ENCODE assay signal across 1 cellular context in the genomic region with DNA sequence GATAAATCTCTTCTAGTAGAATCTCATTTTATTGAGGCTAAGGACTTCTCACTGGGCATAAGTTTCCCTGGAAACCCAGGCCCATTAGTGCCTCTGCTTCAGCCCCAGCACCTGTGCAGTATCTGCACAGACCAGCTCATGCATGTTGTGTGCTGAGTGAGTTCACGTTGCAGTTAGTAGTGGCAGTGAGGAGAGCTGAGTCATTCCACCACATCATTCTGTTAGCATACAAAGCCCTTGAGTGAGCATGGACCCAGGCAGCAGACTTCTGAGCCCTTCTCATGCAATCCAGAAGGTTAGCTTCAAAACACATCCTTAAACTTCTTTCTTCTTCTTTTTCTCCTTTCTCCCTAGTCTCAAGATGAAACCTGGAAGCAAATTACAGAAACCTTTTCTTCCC.
TF ChIP-seq lines count a peak whose summit lies in the region.

No MANE protein-coding gene starts in this region.

TF ChIP-seq in GM23338, 12 proteins besides CTCF, POLR2A, EP300 and RAD21 (continued from another document):
- TF ChIP-seq, protein P1, sequence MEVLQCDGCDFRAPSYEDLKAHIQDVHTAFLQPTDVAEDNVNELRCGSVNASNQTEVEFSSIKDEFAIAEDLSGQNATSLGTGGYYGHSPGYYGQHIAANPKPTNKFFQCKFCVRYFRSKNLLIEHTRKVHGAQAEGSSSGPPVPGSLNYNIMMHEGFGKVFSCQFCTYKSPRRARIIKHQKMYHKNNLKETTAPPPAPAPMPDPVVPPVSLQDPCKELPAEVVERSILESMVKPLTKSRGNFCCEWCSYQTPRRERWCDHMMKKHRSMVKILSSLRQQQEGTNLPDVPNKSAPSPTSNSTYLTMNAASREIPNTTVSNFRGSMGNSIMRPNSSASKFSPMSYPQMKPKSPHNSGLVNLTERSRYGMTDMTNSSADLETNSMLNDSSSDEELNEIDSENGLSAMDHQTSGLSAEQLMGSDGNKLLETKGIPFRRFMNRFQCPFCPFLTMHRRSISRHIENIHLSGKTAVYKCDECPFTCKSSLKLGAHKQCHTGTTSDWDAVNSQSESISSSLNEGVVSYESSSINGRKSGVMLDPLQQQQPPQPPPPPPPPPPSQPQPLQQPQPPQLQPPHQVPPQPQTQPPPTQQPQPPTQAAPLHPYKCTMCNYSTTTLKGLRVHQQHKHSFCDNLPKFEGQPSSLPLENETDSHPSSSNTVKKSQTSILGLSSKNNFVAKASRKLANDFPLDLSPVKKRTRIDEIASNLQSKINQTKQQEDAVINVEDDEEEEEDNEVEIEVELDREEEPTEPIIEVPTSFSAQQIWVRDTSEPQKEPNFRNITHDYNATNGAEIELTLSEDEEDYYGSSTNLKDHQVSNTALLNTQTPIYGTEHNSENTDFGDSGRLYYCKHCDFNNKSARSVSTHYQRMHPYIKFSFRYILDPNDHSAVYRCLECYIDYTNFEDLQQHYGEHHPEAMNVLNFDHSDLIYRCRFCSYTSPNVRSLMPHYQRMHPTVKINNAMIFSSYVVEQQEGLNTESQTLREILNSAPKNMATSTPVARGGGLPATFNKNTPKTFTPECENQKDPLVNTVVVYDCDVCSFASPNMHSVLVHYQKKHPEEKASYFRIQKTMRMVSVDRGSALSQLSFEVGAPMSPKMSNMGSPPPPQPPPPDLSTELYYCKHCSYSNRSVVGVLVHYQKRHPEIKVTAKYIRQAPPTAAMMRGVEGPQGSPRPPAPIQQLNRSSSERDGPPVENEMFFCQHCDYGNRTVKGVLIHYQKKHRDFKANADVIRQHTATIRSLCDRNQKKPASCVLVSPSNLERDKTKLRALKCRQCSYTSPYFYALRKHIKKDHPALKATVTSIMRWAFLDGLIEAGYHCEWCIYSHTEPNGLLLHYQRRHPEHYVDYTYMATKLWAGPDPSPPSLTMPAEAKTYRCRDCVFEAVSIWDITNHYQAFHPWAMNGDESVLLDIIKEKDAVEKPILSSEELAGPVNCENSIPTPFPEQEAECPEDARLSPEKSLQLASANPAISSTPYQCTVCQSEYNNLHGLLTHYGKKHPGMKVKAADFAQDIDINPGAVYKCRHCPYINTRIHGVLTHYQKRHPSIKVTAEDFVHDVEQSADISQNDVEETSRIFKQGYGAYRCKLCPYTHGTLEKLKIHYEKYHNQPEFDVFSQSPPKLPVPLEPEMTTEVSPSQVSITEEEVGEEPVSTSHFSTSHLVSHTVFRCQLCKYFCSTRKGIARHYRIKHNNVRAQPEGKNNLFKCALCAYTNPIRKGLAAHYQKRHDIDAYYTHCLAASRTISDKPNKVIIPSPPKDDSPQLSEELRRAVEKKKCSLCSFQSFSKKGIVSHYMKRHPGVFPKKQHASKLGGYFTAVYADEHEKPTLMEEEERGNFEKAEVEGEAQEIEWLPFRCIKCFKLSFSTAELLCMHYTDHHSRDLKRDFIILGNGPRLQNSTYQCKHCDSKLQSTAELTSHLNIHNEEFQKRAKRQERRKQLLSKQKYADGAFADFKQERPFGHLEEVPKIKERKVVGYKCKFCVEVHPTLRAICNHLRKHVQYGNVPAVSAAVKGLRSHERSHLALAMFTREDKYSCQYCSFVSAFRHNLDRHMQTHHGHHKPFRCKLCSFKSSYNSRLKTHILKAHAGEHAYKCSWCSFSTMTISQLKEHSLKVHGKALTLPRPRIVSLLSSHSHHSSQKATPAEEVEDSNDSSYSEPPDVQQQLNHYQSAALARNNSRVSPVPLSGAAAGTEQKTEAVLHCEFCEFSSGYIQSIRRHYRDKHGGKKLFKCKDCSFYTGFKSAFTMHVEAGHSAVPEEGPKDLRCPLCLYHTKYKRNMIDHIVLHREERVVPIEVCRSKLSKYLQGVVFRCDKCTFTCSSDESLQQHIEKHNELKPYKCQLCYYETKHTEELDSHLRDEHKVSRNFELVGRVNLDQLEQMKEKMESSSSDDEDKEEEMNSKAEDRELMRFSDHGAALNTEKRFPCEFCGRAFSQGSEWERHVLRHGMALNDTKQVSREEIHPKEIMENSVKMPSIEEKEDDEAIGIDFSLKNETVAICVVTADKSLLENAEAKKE (CRISPR knock-in tag; IDR thresholded peaks at IDR 0.05), result no peak
- TF ChIP-seq EZH2 (IDR thresholded peaks at IDR 0.05; ENCODE audit: low read depth, unreplicated experiment) (no peak), ZNF114 (CRISPR knock-in tag; IDR thresholded peaks at IDR 0.05) (no peak), EZH2phosphoT487 (IDR thresholded peaks at IDR 0.05; ENCODE audit: unreplicated experiment) (no peak)
